Comparison of ENCODE assay signal across 11 cellular contexts in the genomic region with DNA sequence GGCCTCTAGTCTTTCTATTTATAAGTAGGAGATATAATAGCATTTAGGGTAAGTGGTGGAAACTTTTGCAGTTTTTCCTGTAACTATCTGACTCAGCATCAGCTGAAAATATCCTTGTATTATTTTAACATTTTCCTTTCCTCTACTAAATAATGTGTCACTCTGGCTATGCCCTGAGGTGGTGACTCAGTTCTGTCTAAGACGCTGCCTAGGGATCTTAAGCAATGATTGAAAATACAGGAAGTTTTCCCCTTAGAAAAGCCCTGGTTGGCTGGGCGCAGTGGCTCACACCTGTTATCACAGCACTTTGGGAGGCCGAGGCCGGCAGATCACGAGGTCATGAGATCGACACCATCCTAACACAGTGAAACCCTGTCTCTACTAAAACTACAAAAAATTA. TPM values are rescaled to one million over a fixed set of nuclear protein-coding genes. Genes with fewer than 3 reads are reported as not detected.
A peak's percentile ranks its signal among the peaks of the same experiment; 100 is the strongest.
DNase-seq lines count a peak whose midpoint lies in the region; ATAC-seq and TF ChIP-seq lines count a peak whose summit lies in the region.
"Had no signal": no experiment of that assay in that cellular context is flagged by ENCODE, and none has a peak within 500 bp of the region (broad histone marks: within the 10 kb centered on the region; RNA-seq: fewer than 3 reads in every experiment).

No MANE protein-coding gene starts in this region.

- H3K9ac ChIP-seq in HCT116 (ENCODE audit: low read length) (no peak overlapping the region), smooth muscle cell (ENCODE audit: low read depth) (no peak overlapping the region)

- WGBS in esophagus squamous epithelium, 2 donors, result 30 to 50% methylated on average over 2 to 3 of the region's 6 CpGs
- WGBS in smooth muscle cell (ENCODE audit: low lambda C conversion rate), result 76% methylated on average over 6 of the region's 6 CpGs

- no peaks in the 10 kb centered on the region; the same call in 1 of the 2 replicates for H3K9me2 ChIP-seq in HCT116 (ENCODE audit: insufficient read depth)

- H3K4me2 ChIP-seq in HCT116 (ENCODE audit: low read length) (no peak overlapping the region), smooth muscle cell (no peak overlapping the region)

- intact Hi-C loops in HCT116 (cut with micrococcal nuclease), result no loop called here
- intact Hi-C loops in esophagus squamous epithelium (cut with DNase I), result no loop called here

- no TSS peak for BruUV-seq in HCT116 (replicated peaks; lab: Mats Ljungman, UMichigan)

- H2AFZ ChIP-seq in HCT116 (ENCODE audit: low read depth, low read length, poor library complexity, severe bottlenecking) (no peak overlapping the region), smooth muscle cell (ENCODE audit: low read depth) (no peak overlapping the region)

- TF ChIP-seq POLR2A in HCT116 (IDR thresholded peaks at IDR 0.05; ENCODE audit: borderline replicate concordance, extremely low read depth, insufficient read depth, insufficient read length) (no peak), esophagus squamous epithelium (IDR thresholded peaks at IDR 0.05) (no peak)

- H3K4me3 ChIP-seq in HCT116 (replicated peaks in 1 of 2; ENCODE audit: low read depth in 1 of 2, low read length in 2 of 2) (no peak overlapping the region), RWPE2 (ENCODE audit: severe bottlenecking) (no peak overlapping the region), esophagus squamous epithelium (no peak overlapping the region), smooth muscle cell (no peak overlapping the region)
- no peak overlapping the region for H3K4me3 ChIP-seq in effector memory CD4-positive, alpha-beta T cell (ENCODE audit: insufficient read depth, low read depth, low read length, poor library complexity, severe bottlenecking)
- H3K4me3 ChIP-seq: heart right ventricle, K562 had no signal

- ATAC-seq in HCT116 (peak; percentile 57), RWPE2 (ENCODE audit: low read depth) (peak; percentile 98), GM19395 (IDR thresholded peaks at IDR 0.05; ENCODE audit: unreplicated experiment) (no peak)
- ATAC-seq: K562 had no signal

- TF ChIP-seq RAD21 in HCT116 (IDR thresholded peaks at IDR 0.05; ENCODE audit: low read depth), result no peak

- H3K9me3 ChIP-seq in HCT116 (ENCODE audit: control insufficient read depth in 1 of 2, insufficient read depth in 1 of 2, low read depth in 1 of 2, low read length in 2 of 2), result no peaks in the 10 kb centered on the region
- no peaks in the 10 kb centered on the region for H3K9me3 ChIP-seq in RWPE2 (ENCODE audit: severe bottlenecking)
- no peaks in the 10 kb centered on the region for H3K9me3 ChIP-seq in esophagus squamous epithelium
- no peaks in the 10 kb centered on the region for H3K9me3 ChIP-seq in smooth muscle cell (replicated peaks; ENCODE audit: low read depth)
- no peaks in the 10 kb centered on the region for H3K9me3 ChIP-seq in effector memory CD4-positive, alpha-beta T cell (ENCODE audit: control insufficient read depth, low read length)
- H3K9me3 ChIP-seq: heart right ventricle had no signal

- RAD21 ChIA-PET in HCT116 (lab: Charles Lee; ENCODE audit: low non-redundant PET in 1 of 2, low total read pairs in 2 of 2, uncharacterized antibody in 2 of 2, unreplicated experiment in 2 of 2), result no interaction called here

- peaks cover 0 to 6% of the 10 kb centered on the region in 2 experiments; a peak in 1 of 4 replicates for H3K4me1 ChIP-seq in HCT116 (ENCODE audit: control insufficient read depth in 1 of 2, insufficient read depth in 2 of 2, low read length in 2 of 2)
- peaks cover 12% of the 10 kb centered on the region for H3K4me1 ChIP-seq in RWPE2 (ENCODE audit: insufficient read depth, poor library complexity, severe bottlenecking)
- peaks cover 0 to 12% (median 3%) of the 10 kb centered on the region in 3 donors for H3K4me1 ChIP-seq in esophagus squamous epithelium
- H3K4me1 ChIP-seq in smooth muscle cell (ENCODE audit: low read depth), result no peaks in the 10 kb centered on the region
- no peaks in the 10 kb centered on the region for H3K4me1 ChIP-seq in effector memory CD4-positive, alpha-beta T cell (ENCODE audit: control insufficient read depth, insufficient read depth, low read length, poor library complexity, severe bottlenecking)
- H3K4me1 ChIP-seq: heart right ventricle had no signal

- CTCF ChIA-PET in HCT116 (lab: Charles Lee), result no interaction called here

- no peaks in the 10 kb centered on the region for H3K27me3 ChIP-seq in HCT116 (ENCODE audit: insufficient read depth, low read length)
- no peaks in the 10 kb centered on the region for H3K27me3 ChIP-seq in RWPE2 (ENCODE audit: insufficient read depth, poor library complexity, severe bottlenecking)
- no peaks in the 10 kb centered on the region for H3K27me3 ChIP-seq in esophagus squamous epithelium
- H3K27me3 ChIP-seq in smooth muscle cell (ENCODE audit: low read depth), result no peaks in the 10 kb centered on the region
- H3K27me3 ChIP-seq in effector memory CD4-positive, alpha-beta T cell (replicated peaks; ENCODE audit: control insufficient read depth, insufficient read depth, low read length, poor library complexity, severe bottlenecking), result no peaks in the 10 kb centered on the region
- H3K27me3 ChIP-seq: heart right ventricle had no signal

- H4K20me1 ChIP-seq in HCT116 (ENCODE audit: insufficient read depth) (no peaks in the 10 kb centered on the region), smooth muscle cell (ENCODE audit: low read depth) (no peaks in the 10 kb centered on the region)

- H3F3A ChIP-seq in smooth muscle cell (ENCODE audit: low read depth), result no peaks in the 10 kb centered on the region

- 0 out of 6 replicates have a peak, but pooled peaks of 1 of the 3 experiments have one; percentile 8 for TF ChIP-seq CTCF in HCT116 (IDR thresholded peaks at IDR 0.05 in 2 of 3, conservative IDR thresholded peaks at IDR 0.05 in 1 of 3; ENCODE audit: borderline replicate concordance in 1 of 3, insufficient read depth in 1 of 3, low read depth in 2 of 3, low read length in 2 of 3)
- no peak for TF ChIP-seq CTCF in RWPE2 (IDR thresholded peaks at IDR 0.05; ENCODE audit: poor library complexity, severe bottlenecking)
- TF ChIP-seq CTCF in esophagus squamous epithelium (IDR thresholded peaks at IDR 0.05), result peak in 1 of 6 experiments; percentile 40
- TF ChIP-seq CTCF in smooth muscle cell (IDR thresholded peaks at IDR 0.05; ENCODE audit: borderline replicate concordance, insufficient read depth, poor library complexity, severe bottlenecking), result no peak

- peak; percentile 29 for DNase-seq in HCT116 (ENCODE audit: low read depth, low spot score)
- peak; percentile 69 for DNase-seq in RWPE2 (ENCODE audit: low spot score)
- DNase-seq in esophagus squamous epithelium (lab: John Stamatoyannopoulos, UW), result no peak
- no peak for DNase-seq in smooth muscle cell (lab: John Stamatoyannopoulos, UW; ENCODE audit: unreplicated experiment)
- no peak for DNase-seq in iPS-NIHi7 (ENCODE audit: extremely low spot score)
- no peak for DNase-seq in effector memory CD4-positive, alpha-beta T cell
- DNase-seq in NOMO-1 (lab: John Stamatoyannopoulos, UW; ENCODE audit: unreplicated experiment in 2 of 2), result no peak
- DNase-seq: heart right ventricle, NCI-H510A treated with DMSO at 0.1 percent for 48 hours had no signal

- POLR2A ChIA-PET in HCT116 (lab: Charles Lee), result no interaction called here

- H3K36me3 ChIP-seq in HCT116 (ENCODE audit: control insufficient read depth in 1 of 2, insufficient read depth in 2 of 2, low read length in 2 of 2) (no peaks in the 10 kb centered on the region), RWPE2 (ENCODE audit: low read depth) (no peaks in the 10 kb centered on the region), esophagus squamous epithelium (no peaks in the 10 kb centered on the region), smooth muscle cell (ENCODE audit: low read depth) (no peaks in the 10 kb centered on the region)
- H3K36me3 ChIP-seq in effector memory CD4-positive, alpha-beta T cell (ENCODE audit: control insufficient read depth, insufficient read depth, low read length), result no peaks in the 10 kb centered on the region
- H3K36me3 ChIP-seq: heart right ventricle had no signal

- H3K79me2 ChIP-seq in HCT116 (ENCODE audit: insufficient read depth, low read length), result no peaks in the 10 kb centered on the region
- no peaks in the 10 kb centered on the region for H3K79me2 ChIP-seq in smooth muscle cell (ENCODE audit: low read depth)

- H3K27ac ChIP-seq in HCT116 (ENCODE audit: low read depth, low read length), result no peak overlapping the region
- no peak overlapping the region for H3K27ac ChIP-seq in RWPE2 (ENCODE audit: poor library complexity, severe bottlenecking)
- H3K27ac ChIP-seq in esophagus squamous epithelium, result peak overlapping the region in 3 of 4 donors; percentile 20 to 51 (median 40)
- peak overlapping the region; percentile 47 for H3K27ac ChIP-seq in smooth muscle cell (ENCODE audit: low read depth)
- H3K27ac ChIP-seq in effector memory CD4-positive, alpha-beta T cell (ENCODE audit: insufficient read depth, low read length, poor library complexity, severe bottlenecking), result no peak overlapping the region
- H3K27ac ChIP-seq: heart right ventricle had no signal

TF ChIP-seq in HCT116, 20 proteins besides CTCF, POLR2A, EP300 and RAD21:
- peak; percentile 50; the same call in 1 of the 2 replicates for TF ChIP-seq SP1 (IDR thresholded peaks at IDR 0.05; ENCODE audit: low read depth)
- peak; percentile 46; the same call in 1 of the 2 replicates for TF ChIP-seq FOSL1 (IDR thresholded peaks at IDR 0.05; ENCODE audit: low read depth)
- peak; percentile 27; the same call in 1 of the 2 replicates for TF ChIP-seq CBX3 (IDR thresholded peaks at IDR 0.05; ENCODE audit: low read depth)
- TF ChIP-seq EZH2phosphoT487 (IDR thresholded peaks at IDR 0.05; ENCODE audit: borderline replicate concordance), result no peak
- TF ChIP-seq CEBPB (IDR thresholded peaks at IDR 0.05; ENCODE audit: low read depth), result peak; percentile 67
- TF ChIP-seq ZFX (IDR thresholded peaks at IDR 0.05), result no peak
- peak; percentile 42 for TF ChIP-seq JUND (IDR thresholded peaks at IDR 0.05)
TF ChIP-seq in HCT116: peak in this region for 5.

RNA-seq across cellular contexts. Expression of a gene that starts 9.3 kb away (rescaled TPM):
- total RNA-seq in HCT116 (2021; ENCODE audit: unreplicated experiment) (0.32 TPM), esophagus squamous epithelium (10 to 100 TPM in 2 of 4 donors, 1 to 10 TPM in 2; 2.8 to 20.6 (median 10.2) TPM), smooth muscle cell (119 and 180 TPM in 2 replicates)
- 0.01 TPM in 1 of 2 replicates, not detected in the other for polyA plus RNA-seq in HCT116 (2012)
- polyA plus RNA-seq in smooth muscle cell, result 62.5 and 98.4 TPM in 2 replicates
- polyA plus RNA-seq: K562 had no signal

Comparison
In these comparisons a context has a peak if more than half of its experiments do, and no peak if none do; other contexts are left out.
1. DNase-seq: peak in HCT116 (single experiment) and RWPE2 (single experiment); none in esophagus squamous epithelium (single experiment), smooth muscle cell (single experiment), iPS-NIHi7 (single experiment), effector memory CD4-positive, alpha-beta T cell (0 of 3) and NOMO-1 (0 of 2).
2. H3K27ac ChIP-seq: peak in esophagus squamous epithelium (3 of 4) and smooth muscle cell (single experiment); none in HCT116 (single experiment), RWPE2 (single experiment) and effector memory CD4-positive, alpha-beta T cell (single experiment).